In genomic region chr12:120651821-120652220, GRCh38 we compare ENCODE assay signal across 17 cellular contexts. TPM values are rescaled to one million over a fixed set of nuclear protein-coding genes. Genes with fewer than 3 reads are reported as not detected.
DNase-seq lines count a peak whose midpoint lies in the region; ATAC-seq and TF ChIP-seq lines count a peak whose summit lies in the region.
"Had no signal": no experiment of that assay in that cellular context is flagged by ENCODE, and none has a peak within 500 bp of the region (broad histone marks: within the 10 kb centered on the region; RNA-seq: fewer than 3 reads in every experiment).

No MANE protein-coding gene starts in this region.

- H3K4me3 ChIP-seq in cardiac fibroblast (replicated peaks in 1 of 2; ENCODE audit: low read depth in 2 of 2, low read length in 2 of 2): no peak overlapping the region
- H3K4me3 ChIP-seq in lower lobe of right lung: no peak overlapping the region
- H3K4me3 ChIP-seq: body of pancreas, right lobe of liver had no signal

- TF ChIP-seq CTCF in cardiac fibroblast (IDR thresholded peaks at IDR 0.05; ENCODE audit: low read depth, low read length): no peak
- no peak for TF ChIP-seq CTCF in lower lobe of right lung (IDR thresholded peaks at IDR 0.05)
- TF ChIP-seq CTCF in H9 (conservative IDR thresholded peaks at IDR 0.05): no peak

- no peak overlapping the region for H3K4me2 ChIP-seq in H9 (ENCODE audit: insufficient read depth, insufficient read length, low read length)

- H3K14ac ChIP-seq in H9 (ENCODE audit: insufficient read depth, low read length): no peak overlapping the region

- no peak overlapping the region for H3K18ac ChIP-seq in H9 (ENCODE audit: insufficient read length, low read depth, low read length)

- no peak overlapping the region for H3K23ac ChIP-seq in H9 (ENCODE audit: insufficient read length, low read depth, low read length)

- H3K27me3 Mint-ChIP-seq in activated CD4-positive, alpha-beta memory T cell treated with anti-CD3 and anti-CD28 coated beads for 36 hours: peaks cover 31% of the 10 kb centered on the region
- H3K27me3 Mint-ChIP-seq in H9 (ENCODE audit: low read depth): peaks cover 3% of the 10 kb centered on the region

- no peak overlapping the region for H4K91ac ChIP-seq in H9 (ENCODE audit: insufficient read length, low read depth, low read length)

- H3K27ac ChIP-seq in lower lobe of right lung: no peak overlapping the region
- no peak overlapping the region for H3K27ac ChIP-seq in H9 (ENCODE audit: insufficient read length, low read depth, low read length)
- H3K27ac ChIP-seq: body of pancreas, right lobe of liver had no signal

- no peaks in the 10 kb centered on the region for H3K9me3 ChIP-seq in lower lobe of right lung
- H3K9me3 ChIP-seq in H9 (ENCODE audit: control insufficient read depth, low read depth, low read length): no peaks in the 10 kb centered on the region
- H3K9me3 ChIP-seq: body of pancreas, right lobe of liver had no signal

- DNase-seq in EH (ENCODE audit: low read depth) (peak; percentile 28), Kasumi-1 (lab: John Stamatoyannopoulos, UW) (peak; percentile 9 to 46), cardiac fibroblast (ENCODE audit: low read depth in 2 of 2) (peak; percentile 41 to 44), lower lobe of right lung (peak; percentile 10), H9 (no peak)
- DNase-seq in activated CD4-positive, alpha-beta memory T cell treated with anti-CD3 and anti-CD28 coated beads for 36 hours: no peak
- no peak for DNase-seq in stimulated activated naive CD8-positive, alpha-beta T cell treated with anti-CD3 and anti-CD28 coated beads, Interleukin-15, Interleukin-2, amounts not matched to agents 100 U/mL and 50 U/mL, for 24 hours
- DNase-seq: activated CD8-positive, alpha-beta T cell treated with anti-CD3 and anti-CD28 coated beads, Interleukin-2, amount 10 ng/mL, durations not matched to agents 7 days and 5 days; body of pancreas; effector CD4-positive, alpha-beta T cell; foreskin melanocyte; NCI-H146; NCI-H226; PC-3; right lobe of liver had no signal

- H3K9ac ChIP-seq in H9 (ENCODE audit: extremely low read depth, insufficient read length, low read length): no peak overlapping the region

- no peaks in the 10 kb centered on the region for H3K36me3 ChIP-seq in lower lobe of right lung
- H3K36me3 ChIP-seq: right lobe of liver had no signal

- WGBS in H9 (ENCODE audit: extremely low coverage, insufficient read length, low lambda C conversion rate): no CpG with 5 or more reads among the region's 5 CpGs

- no peaks in the 10 kb centered on the region for H3K36me3 Mint-ChIP-seq in activated CD4-positive, alpha-beta memory T cell treated with anti-CD3 and anti-CD28 coated beads for 36 hours
- H3K36me3 Mint-ChIP-seq in H9 (ENCODE audit: insufficient read depth in 1 of 3, low read depth in 3 of 3): no peaks in the 10 kb centered on the region

- H3K56ac ChIP-seq in H9 (ENCODE audit: insufficient read length, low read depth, low read length): no peak overlapping the region

- intact Hi-C loops in lower lobe of right lung (cut with DNase I): no loop called here
- intact Hi-C loops in activated CD4-positive, alpha-beta memory T cell treated with anti-CD3 and anti-CD28 coated beads for 36 hours (cut with micrococcal nuclease): no loop called here

- no peak overlapping the region for H3K27ac Mint-ChIP-seq in activated CD4-positive, alpha-beta memory T cell treated with anti-CD3 and anti-CD28 coated beads for 36 hours
- H3K27ac Mint-ChIP-seq in H9: no peak overlapping the region; a peak in 1 of 7 replicates
- H3K27ac Mint-ChIP-seq: activated CD8-positive, alpha-beta T cell treated with anti-CD3 and anti-CD28 coated beads, Interleukin-2, amount 10 ng/mL, durations not matched to agents 7 days and 5 days; IgD-negative memory B cell had no signal

- no peak overlapping the region for H4K8ac ChIP-seq in H9 (replicated peaks; ENCODE audit: insufficient read length, low read depth, low read length)

- no peak overlapping the region for H3T11ph ChIP-seq in H9 (ENCODE audit: low read length)

- H3K79me2 ChIP-seq in H9 (ENCODE audit: insufficient read depth, low read length): no peaks in the 10 kb centered on the region

- no peak overlapping the region for H2BK20ac ChIP-seq in H9 (ENCODE audit: low read depth, low read length, poor library complexity, severe bottlenecking)

- CTCF ChIA-PET in activated CD4-positive, alpha-beta memory T cell treated with anti-CD3 and anti-CD28 coated beads for 36 hours (lab: Charles Lee): interaction anchor here (1.1 to 1.2 kb wide), 2 partner anchors 68 to 69 kb away, joined by 3 to 5 read pairs; no protein-coding TSS in a partner anchor

- no peak overlapping the region for H4K5ac ChIP-seq in H9 (ENCODE audit: insufficient read length, low read depth, low read length)

- H3K79me1 ChIP-seq in H9 (ENCODE audit: insufficient read depth, low read depth, low read length, poor library complexity, severe bottlenecking): no peaks in the 10 kb centered on the region

- ATAC-seq in lower lobe of right lung (no peak), GM21786 (IDR thresholded peaks at IDR 0.05; ENCODE audit: unreplicated experiment) (no peak)
- no peak for ATAC-seq in stimulated activated naive CD8-positive, alpha-beta T cell treated with anti-CD3 and anti-CD28 coated beads, Interleukin-15, Interleukin-2, amounts not matched to agents 100 U/mL and 50 U/mL, for 24 hours
- ATAC-seq: activated CD8-positive, alpha-beta T cell treated with anti-CD3 and anti-CD28 coated beads, Interleukin-2, amount 10 ng/mL, durations not matched to agents 7 days and 5 days; body of pancreas; PC-3 had no signal

- peaks cover 14% of the 10 kb centered on the region for H3K4me1 Mint-ChIP-seq in activated CD4-positive, alpha-beta memory T cell treated with anti-CD3 and anti-CD28 coated beads for 36 hours (ENCODE audit: low read depth)
- H3K4me1 Mint-ChIP-seq in H9: peaks cover 30 to 44% of the 10 kb centered on the region in 2 experiments

- no peak overlapping the region for H2BK120ac ChIP-seq in H9 (ENCODE audit: low read depth, low read length, poor library complexity, severe bottlenecking)

- H2BK12ac ChIP-seq in H9 (ENCODE audit: insufficient read length, low read depth, low read length): no peak overlapping the region

- H3K4me1 ChIP-seq in lower lobe of right lung (peaks cover 15% of the 10 kb centered on the region), H9 (ENCODE audit: insufficient read depth, low read length) (no peaks in the 10 kb centered on the region; the same call in 1 of the 2 replicates)
- H3K4me1 ChIP-seq: right lobe of liver had no signal

- no peaks in the 10 kb centered on the region for H3K9me3 Mint-ChIP-seq in activated CD4-positive, alpha-beta memory T cell treated with anti-CD3 and anti-CD28 coated beads for 36 hours
- H3K9me3 Mint-ChIP-seq in H9: no peaks in the 10 kb centered on the region

- no peak overlapping the region for H2AK5ac ChIP-seq in H9 (ENCODE audit: insufficient read length, low read length)

- H4K20me1 ChIP-seq in H9 (ENCODE audit: control insufficient read depth, insufficient read depth, insufficient read length): no peaks in the 10 kb centered on the region

- H3K27me3 ChIP-seq in lower lobe of right lung (ENCODE audit: low read depth) (peaks cover 16% of the 10 kb centered on the region), H9 (ENCODE audit: insufficient read depth, low read length) (no peaks in the 10 kb centered on the region)
- H3K27me3 ChIP-seq: body of pancreas, right lobe of liver had no signal

- H2BK5ac ChIP-seq in H9 (ENCODE audit: insufficient read length, low read length): no peak overlapping the region

- H3K23me2 ChIP-seq in H9 (ENCODE audit: insufficient read length, low read depth, low read length, poor library complexity, severe bottlenecking): peaks cover 3% of the 10 kb centered on the region

- H2BK15ac ChIP-seq in H9 (ENCODE audit: low read depth, low read length): no peak overlapping the region

- POLR2A ChIA-PET in activated CD4-positive, alpha-beta memory T cell treated with anti-CD3 and anti-CD28 coated beads for 36 hours (lab: Charles Lee): no interaction called here

- no peak overlapping the region for H3K4ac ChIP-seq in H9 (ENCODE audit: low read depth, low read length)

- no peak overlapping the region for H2AFZ ChIP-seq in H9 (ENCODE audit: low read length)

- no peak overlapping the region for H3K4me3 Mint-ChIP-seq in activated CD4-positive, alpha-beta memory T cell treated with anti-CD3 and anti-CD28 coated beads for 36 hours
- H3K4me3 Mint-ChIP-seq in H9: no peak overlapping the region
- H3K4me3 Mint-ChIP-seq: activated CD8-positive, alpha-beta T cell treated with anti-CD3 and anti-CD28 coated beads, Interleukin-2, amount 10 ng/mL, durations not matched to agents 7 days and 5 days; IgD-negative memory B cell had no signal

RNA-seq across cellular contexts. Expression of gene CABP1, which starts 11.4 kb away (rescaled TPM):
- total RNA-seq in lower lobe of right lung (0.30 TPM), H9 (2021) (3.0 and 3.1 TPM in 2 replicates)
- total RNA-seq in activated CD4-positive, alpha-beta memory T cell treated with anti-CD3 and anti-CD28 coated beads for 36 hours: under 1 TPM; 0.24 to 0.29 TPM
- total RNA-seq: PC-3 had no signal

RNA-seq across cellular contexts. Expression of gene MLEC, which starts 35.1 kb away (rescaled TPM):
- 98.1 TPM for total RNA-seq in lower lobe of right lung
- total RNA-seq in activated CD4-positive, alpha-beta memory T cell treated with anti-CD3 and anti-CD28 coated beads for 36 hours: 10 to 100 TPM; 92.9 to 93.7 TPM
- 181 TPM in 2 replicates for total RNA-seq in H9 (2021)

RNA-seq across cellular contexts. Expression of gene UNC119B, which starts 58.4 kb away (rescaled TPM):
- total RNA-seq in lower lobe of right lung (27.1 TPM), H9 (2021) (51.5 and 53.5 TPM in 2 replicates)
- 10 to 100 TPM; 28.2 to 31.3 TPM for total RNA-seq in activated CD4-positive, alpha-beta memory T cell treated with anti-CD3 and anti-CD28 coated beads for 36 hours

Comparison
In these comparisons a context has a peak if more than half of its experiments do, and no peak if none do; other contexts are left out.
1. DNase-seq: peak in EH (single experiment), Kasumi-1 (2 of 2), cardiac fibroblast (2 of 2) and lower lobe of right lung (single experiment); none in activated CD4-positive, alpha-beta memory T cell treated with anti-CD3 and anti-CD28 coated beads for 36 hours (single experiment), H9 (single experiment) and stimulated activated naive CD8-positive, alpha-beta T cell treated with anti-CD3 and anti-CD28 coated beads, Interleukin-15, Interleukin-2, amounts not matched to agents 100 U/mL and 50 U/mL, for 24 hours (single experiment).